Comparison of ENCODE assay signal across 27 cellular contexts in the genomic region with DNA sequence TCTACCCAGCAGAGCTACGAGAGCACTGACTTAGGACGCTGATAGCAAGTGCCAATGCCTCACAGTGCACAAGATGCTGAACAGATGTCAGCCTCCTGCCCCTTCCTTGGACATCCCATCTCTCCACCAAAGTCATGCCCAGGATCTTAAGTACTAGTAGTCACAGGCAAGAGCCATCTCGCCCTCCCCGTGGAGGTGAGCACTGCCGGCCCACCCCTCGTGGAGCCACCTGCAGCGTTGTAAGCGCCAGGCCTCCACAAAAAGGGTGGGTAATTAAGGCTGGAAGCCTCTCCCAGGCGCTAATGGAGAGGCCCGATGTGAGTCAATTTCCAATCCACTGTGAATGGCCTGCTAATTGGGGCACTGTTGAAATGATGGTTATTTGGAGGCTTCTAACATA.
"Had no signal": no experiment of that assay in that cellular context is flagged by ENCODE, and none has a peak within 500 bp of the region (broad histone marks: within the 10 kb centered on the region; RNA-seq: fewer than 3 reads in every experiment).

No MANE protein-coding gene starts in this region.

- H3K27ac Mint-ChIP-seq: activated CD4-positive, alpha-beta T cell treated with anti-CD3 and anti-CD28 coated beads, Interleukin-2, amount 10 ng/mL, durations not matched to agents 24 days and 14 days; activated naive CD4-positive, alpha-beta T cell treated with anti-CD3 and anti-CD28 coated beads for 36 hours; activated naive CD4-positive, alpha-beta T cell treated with anti-CD3 and anti-CD28 coated beads, Interleukin-2, amount 50 U/mL, for 72 hours; activated T-helper 1 cell treated with anti-CD3 and anti-CD28 coated beads, Interleukin-12 subunit alpha, Interleukin-12 subunit beta, Interleukin-2, Interleukin-4 antibody, amounts not matched to agents 30 ng/mL and 10 ng/mL and 1 ng/mL, durations not matched to agents 14 hours and 24 hours and 36 hours had no signal

- H3K36me3 Mint-ChIP-seq: activated naive CD4-positive, alpha-beta T cell treated with anti-CD3 and anti-CD28 coated beads, Interleukin-2, amount 50 U/mL, for 72 hours; brain had no signal

- DNase-seq: activated CD4-positive, alpha-beta T cell treated with anti-CD3 and anti-CD28 coated beads, Interleukin-2, amount 10 ng/mL, durations not matched to agents 24 days and 14 days; activated CD4-positive, alpha-beta T cell treated with anti-CD3 and anti-CD28 coated beads, Interleukin-2, amount 50 U/mL, for 4 hours; activated CD8-positive, alpha-beta memory T cell treated with anti-CD3 and anti-CD28 coated beads, Interleukin-2, amount 50 U/mL, for 4 hours; activated gamma-delta T cell treated with Interleukin-2 at 50 U/mL for 16 hours; activated naive CD4-positive, alpha-beta T cell treated with anti-CD3 and anti-CD28 coated beads for 36 hours; activated T-cell treated with anti-CD3 and anti-CD28 coated beads for 4 hours; activated T-cell treated with anti-CD3 and anti-CD28 coated beads, Interleukin-2, amount 50 U/mL, for 4 hours; adrenal gland; anterior cingulate cortex; caudate nucleus; cerebellar nuclear complex; NCI-H1092 treated with DMSO at 0.1 percent for 48 hours; NCI-H187; NCI-H2029 treated with DMSO at 0.1 percent for 48 hours; NCI-H2107; NCI-H226; NCI-H446 treated with DMSO at 0.1 percent for 48 hours; NCI-H524; NCI-H774; SHP77; SJCRH30; T1000 had no signal

- H3K4me1 Mint-ChIP-seq: activated CD4-positive, alpha-beta T cell treated with anti-CD3 and anti-CD28 coated beads, Interleukin-2, amount 10 ng/mL, durations not matched to agents 24 days and 14 days had no signal

- H3K9me3 Mint-ChIP-seq: activated CD4-positive, alpha-beta T cell treated with anti-CD3 and anti-CD28 coated beads, Interleukin-2, amount 10 ng/mL, durations not matched to agents 24 days and 14 days; activated naive CD4-positive, alpha-beta T cell treated with anti-CD3 and anti-CD28 coated beads for 36 hours; activated naive CD4-positive, alpha-beta T cell treated with anti-CD3 and anti-CD28 coated beads, Interleukin-2, amount 50 U/mL, for 72 hours; activated T-cell treated with anti-CD3 and anti-CD28 coated beads, Interleukin-2, amount 50 U/mL, for 4 hours; activated T-helper 1 cell treated with anti-CD3 and anti-CD28 coated beads, Interleukin-12 subunit alpha, Interleukin-12 subunit beta, Interleukin-2, Interleukin-4 antibody, amounts not matched to agents 30 ng/mL and 10 ng/mL and 1 ng/mL, durations not matched to agents 14 hours and 24 hours and 36 hours; brain had no signal

- H3K4me3 Mint-ChIP-seq: activated CD4-positive, alpha-beta T cell treated with anti-CD3 and anti-CD28 coated beads, Interleukin-2, amount 10 ng/mL, durations not matched to agents 24 days and 14 days; activated naive CD4-positive, alpha-beta T cell treated with anti-CD3 and anti-CD28 coated beads for 36 hours; activated T-cell treated with anti-CD3 and anti-CD28 coated beads, Interleukin-2, amount 50 U/mL, for 4 hours; activated T-helper 1 cell treated with anti-CD3 and anti-CD28 coated beads, Interleukin-12 subunit alpha, Interleukin-12 subunit beta, Interleukin-2, Interleukin-4 antibody, amounts not matched to agents 30 ng/mL and 10 ng/mL and 1 ng/mL, durations not matched to agents 14 hours and 24 hours and 36 hours; brain had no signal

- H3K27me3 Mint-ChIP-seq: activated CD4-positive, alpha-beta T cell treated with anti-CD3 and anti-CD28 coated beads, Interleukin-2, amount 10 ng/mL, durations not matched to agents 24 days and 14 days had no signal

- ATAC-seq: activated naive CD4-positive, alpha-beta T cell treated with anti-CD3 and anti-CD28 coated beads, Interleukin-2, amount 50 U/mL, for 72 hours; activated T-cell treated with anti-CD3 and anti-CD28 coated beads, Interleukin-2, amount 50 U/mL, for 4 hours; K562; Panc1 had no signal
